Comparison of ENCODE assay signal across 25 cellular contexts in the genomic region with DNA sequence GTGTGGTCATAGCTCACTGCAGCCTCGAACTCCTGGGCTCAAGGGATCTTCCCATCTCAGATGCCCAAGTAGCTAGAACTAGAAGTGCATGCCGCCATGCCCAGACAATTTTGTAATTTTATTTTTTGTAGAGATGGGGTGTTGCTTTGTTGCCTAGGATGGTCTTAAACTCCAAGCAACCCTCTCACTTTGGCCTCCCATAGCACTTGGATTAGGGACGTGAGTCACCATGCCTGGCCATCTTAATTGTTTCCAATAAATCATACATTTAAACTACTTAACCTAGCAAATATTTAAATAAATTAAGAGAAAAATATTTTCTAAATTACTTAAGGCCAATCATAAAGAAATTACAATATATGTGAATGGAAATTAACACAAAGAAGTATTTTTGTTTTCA. TPM values are rescaled to one million over a fixed set of nuclear protein-coding genes. Genes with fewer than 3 reads are reported as not detected.
"Had no signal": no experiment of that assay in that cellular context is flagged by ENCODE, and none has a peak within 500 bp of the region (broad histone marks: within the 10 kb centered on the region; RNA-seq: fewer than 3 reads in every experiment).

No MANE protein-coding gene starts in this region.

- ATAC-seq: activated CD8-positive, alpha-beta T cell treated with anti-CD3 and anti-CD28 coated beads, Interleukin-2, amount 10 ng/mL, durations not matched to agents 7 days and 5 days; activated naive CD4-positive, alpha-beta T cell treated with anti-CD3 and anti-CD28 coated beads, Interleukin-2, amount 50 U/mL, for 72 hours; activated T-cell treated with anti-CD3 and anti-CD28 coated beads, Interleukin-2, amount 50 U/mL, for 72 hours; body of pancreas; heart left ventricle; left colon; lower lobe of right lung; stimulated activated naive CD8-positive, alpha-beta T cell treated with anti-CD3 and anti-CD28 coated beads, Interleukin-15, amount 100 ng/mL, for 72 hours; upper lobe of right lung had no signal

- H3K4me3 ChIP-seq: body of pancreas, colonic mucosa, lower lobe of right lung, right atrium auricular region, skin epidermis, upper lobe of right lung had no signal

- H3K27me3 ChIP-seq: body of pancreas, colonic mucosa, esophagus squamous epithelium, heart left ventricle, right atrium auricular region, upper lobe of right lung had no signal

- H3K36me3 ChIP-seq: colonic mucosa, esophagus squamous epithelium, heart left ventricle, lower lobe of right lung, right atrium auricular region, upper lobe of right lung had no signal

- H3K27ac ChIP-seq: body of pancreas, colonic mucosa, esophagus squamous epithelium, lower lobe of right lung, right atrium auricular region, upper lobe of right lung had no signal

- H3K9me3 ChIP-seq: body of pancreas, colonic mucosa, upper lobe of right lung had no signal

- DNase-seq: activated CD4-positive, alpha-beta T cell treated with anti-CD3 and anti-CD28 coated beads, Interleukin-2, amount 10 ng/mL, durations not matched to agents 24 days and 14 days; activated CD4-positive, CD25-positive, alpha-beta regulatory T cell; activated CD8-positive, alpha-beta memory T cell treated with anti-CD3 and anti-CD28 coated beads, Interleukin-2, amount 50 U/mL, for 4 hours; activated CD8-positive, alpha-beta T cell treated with anti-CD3 and anti-CD28 coated beads, Interleukin-2, amount 10 ng/mL, durations not matched to agents 7 days and 5 days; activated gamma-delta T cell; activated T-cell treated with anti-CD3 and anti-CD28 coated beads, Interleukin-2, amount 50 U/mL, for 72 hours; amniotic stem cell; body of pancreas; caudate nucleus; colonic mucosa; effector CD4-positive, alpha-beta T cell; esophagus squamous epithelium; heart left ventricle; left colon; lower lobe of right lung; midbrain; stimulated activated CD4-positive, alpha-beta T cell treated with anti-CD3 and anti-CD28 coated beads, Interleukin-15, amount 100 ng/mL, for 24 hours; stimulated activated CD4-positive, alpha-beta T cell treated with anti-CD3 and anti-CD28 coated beads, Interleukin-4, amount 100 ng/mL, for 4 hours; stimulated activated CD8-positive, alpha-beta memory T cell treated with anti-CD3 and anti-CD28 coated beads, Interleukin-4, amount 100 ng/mL, for 48 hours; stimulated activated naive CD8-positive, alpha-beta T cell treated with anti-CD3 and anti-CD28 coated beads, Interleukin-15, amount 100 ng/mL, for 72 hours; upper lobe of right lung had no signal

- H3K4me1 ChIP-seq: body of pancreas, colonic mucosa, esophagus squamous epithelium, heart left ventricle, lower lobe of right lung, right atrium auricular region, upper lobe of right lung had no signal

RNA-seq across cellular contexts. Expression of gene ADGRL4, which starts 35.1 kb away (rescaled TPM):
- total RNA-seq: activated CD4-positive, alpha-beta T cell treated with anti-CD3 and anti-CD28 coated beads, Interleukin-2, amount 10 ng/mL, durations not matched to agents 24 days and 14 days; activated CD8-positive, alpha-beta T cell treated with anti-CD3 and anti-CD28 coated beads, Interleukin-2, amount 10 ng/mL, durations not matched to agents 7 days and 5 days; activated naive CD4-positive, alpha-beta T cell treated with anti-CD3 and anti-CD28 coated beads, Interleukin-2, amount 50 U/mL, for 72 hours; activated T-cell treated with anti-CD3 and anti-CD28 coated beads, Interleukin-2, amount 50 U/mL, for 72 hours; progenitor cell of endocrine pancreas had no signal
